ENCODE assay signal across 8 cellular contexts in genomic region chr1:60978421-60979357, GRCh38.
A peak's percentile ranks its signal among the peaks of the same experiment; 100 is the strongest.
DNase-seq lines count a peak whose midpoint lies in the region; ATAC-seq and TF ChIP-seq lines count a peak whose summit lies in the region.

No MANE protein-coding gene starts in this region.

- H3K9me3 ChIP-seq in RWPE2 (ENCODE audit: severe bottlenecking), result no peaks in the 10 kb centered on the region
- no peaks in the 10 kb centered on the region for H3K9me3 ChIP-seq in lung (ENCODE audit: control insufficient read depth in 2 of 2, insufficient read depth in 1 of 2, low read length in 1 of 2)

- TF ChIP-seq CTCF in RWPE2 (IDR thresholded peaks at IDR 0.05; ENCODE audit: poor library complexity, severe bottlenecking), result peak; percentile 72
- peak; percentile 34 for TF ChIP-seq CTCF in lung (IDR thresholded peaks at IDR 0.05; ENCODE audit: control extremely low read depth, extremely low read depth)

- DNase-seq in CD1c-positive myeloid dendritic cell (ENCODE audit: extremely low spot score) (peak; percentile 23), RWPE2 (ENCODE audit: low spot score) (no peak), T47D (ENCODE audit: low read depth in 1 of 2, low spot score in 1 of 2) (peak; percentile 5 to 65), lung (ENCODE audit: low spot score) (peak; percentile 39), NCI-H1436 treated with DMSO at 0.1 percent for 48 hours (lab: John Stamatoyannopoulos, UW) (no peak), NCI-H1930 (lab: John Stamatoyannopoulos, UW) (no peak)

- no peaks in the 10 kb centered on the region for H3K36me3 ChIP-seq in RWPE2 (ENCODE audit: low read depth)
- H3K36me3 ChIP-seq in lung (ENCODE audit: control insufficient read depth in 2 of 2, insufficient read depth in 2 of 2, low read length in 2 of 2), result no peaks in the 10 kb centered on the region

- ATAC-seq in GM18909 (IDR thresholded peaks at IDR 0.05; ENCODE audit: poor library complexity, unreplicated experiment), result peak; percentile 89
- peak; percentile 76 for ATAC-seq in HG03175 (IDR thresholded peaks at IDR 0.05; ENCODE audit: unreplicated experiment)
- ATAC-seq in RWPE2 (ENCODE audit: low read depth), result peak; percentile 89
- ATAC-seq in lung (ENCODE audit: insufficient read depth, low FRiP score), result no peak

- in situ Hi-C loops in T47D (cut with HindIII; ENCODE audit: low pct_unique_long_range_greater_than_20kb, low sequenced_read_pairs), result no loop called here

- H3K27me3 ChIP-seq in RWPE2 (ENCODE audit: insufficient read depth, poor library complexity, severe bottlenecking) (no peaks in the 10 kb centered on the region), lung (ENCODE audit: control insufficient read depth, insufficient read depth) (no peaks in the 10 kb centered on the region)

- 53 to 72% methylated on average over 4 of the region's 4 CpGs for WGBS in lung, 2 donors

- no peaks in the 10 kb centered on the region for H3K4me1 ChIP-seq in RWPE2 (ENCODE audit: insufficient read depth, poor library complexity, severe bottlenecking)
- peaks cover 0 to 1% of the 10 kb centered on the region in 2 donors for H3K4me1 ChIP-seq in lung (ENCODE audit: control insufficient read depth in 2 of 2, insufficient read depth in 2 of 2, low read length in 2 of 2)

- no peak overlapping the region for H3K27ac ChIP-seq in RWPE2 (ENCODE audit: poor library complexity, severe bottlenecking)
- H3K27ac ChIP-seq in lung (ENCODE audit: low read depth in 1 of 2, low read length in 1 of 2), result no peak overlapping the region

- H3K4me3 ChIP-seq in RWPE2 (ENCODE audit: severe bottlenecking) (no peak overlapping the region), lung (no peak overlapping the region)

Comparison
In these comparisons a context has a peak if more than half of its experiments do, and no peak if none do; other contexts are left out.
1. DNase-seq: peak in CD1c-positive myeloid dendritic cell (single experiment), T47D (2 of 2) and lung (single experiment); none in RWPE2 (single experiment), NCI-H1436 treated with DMSO at 0.1 percent for 48 hours (single experiment) and NCI-H1930 (0 of 2).